ENCODE assay signal across 10 cellular contexts in the genomic region with DNA sequence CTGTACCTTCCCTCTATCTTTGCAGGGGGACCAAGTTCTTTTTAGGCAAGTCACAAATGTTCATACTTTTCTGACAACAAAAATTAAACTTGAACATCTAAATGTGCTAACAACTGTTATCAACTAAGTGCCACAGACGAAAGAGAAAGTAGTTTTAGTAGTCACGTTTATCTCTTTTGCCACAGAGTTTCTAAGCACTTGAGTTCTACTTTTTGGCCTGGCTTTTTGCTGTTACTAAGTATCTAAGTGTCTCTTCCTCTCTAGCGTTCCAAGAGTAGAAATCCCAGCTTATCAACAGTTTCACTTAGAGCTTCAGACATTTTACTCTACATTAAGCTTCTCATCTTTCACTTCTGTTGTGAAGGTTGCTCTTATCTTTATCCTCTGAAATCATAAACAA. TPM values are rescaled to one million over a fixed set of nuclear protein-coding genes. Genes with fewer than 3 reads are reported as not detected.
A peak's percentile ranks its signal among the peaks of the same experiment; 100 is the strongest.
DNase-seq lines count a peak whose midpoint lies in the region; ATAC-seq and TF ChIP-seq lines count a peak whose summit lies in the region.
"Had no signal": no experiment of that assay in that cellular context is flagged by ENCODE, and none has a peak within 500 bp of the region (broad histone marks: within the 10 kb centered on the region; RNA-seq: fewer than 3 reads in every experiment).

No MANE protein-coding gene starts in this region.

- no peaks in the 10 kb centered on the region for H3K27me3 Mint-ChIP-seq in activated T-cell treated with anti-CD3 and anti-CD28 coated beads, Interleukin-2, amount 50 U/mL, for 4 hours (ENCODE audit: low read depth)
- H3K27me3 Mint-ChIP-seq in Calu3 (ENCODE audit: unreplicated experiment), result no peaks in the 10 kb centered on the region

- peak overlapping the region; percentile 1 for H3K4me3 Mint-ChIP-seq in activated T-cell treated with anti-CD3 and anti-CD28 coated beads, Interleukin-2, amount 50 U/mL, for 4 hours
- no peak overlapping the region for H3K4me3 Mint-ChIP-seq in Calu3 (ENCODE audit: low read depth, unreplicated experiment)

- no peak overlapping the region for H2AFZ ChIP-seq in smooth muscle cell (ENCODE audit: low read depth)

- H3K36me3 Mint-ChIP-seq in activated T-cell treated with anti-CD3 and anti-CD28 coated beads, Interleukin-2, amount 50 U/mL, for 4 hours (ENCODE audit: insufficient read depth), result peaks cover 14% of the 10 kb centered on the region
- no peaks in the 10 kb centered on the region for H3K36me3 Mint-ChIP-seq in Calu3 (ENCODE audit: insufficient read depth, unreplicated experiment)

- H3K4me1 Mint-ChIP-seq in activated T-cell treated with anti-CD3 and anti-CD28 coated beads, Interleukin-2, amount 50 U/mL, for 4 hours (ENCODE audit: low read depth), result peaks cover 37% of the 10 kb centered on the region
- no peaks in the 10 kb centered on the region for H3K4me1 Mint-ChIP-seq in Calu3 (ENCODE audit: low read depth, unreplicated experiment)

- H3K4me2 ChIP-seq in smooth muscle cell, result peak overlapping the region; percentile 12

- H3K79me2 ChIP-seq in smooth muscle cell (ENCODE audit: low read depth), result peaks cover 95% of the 10 kb centered on the region

- H3K27me3 ChIP-seq in SJSA1 (replicated peaks), result no peaks in the 10 kb centered on the region
- no peaks in the 10 kb centered on the region for H3K27me3 ChIP-seq in smooth muscle cell (ENCODE audit: low read depth)

- 36% methylated on average over 3 of the region's 3 CpGs for WGBS in smooth muscle cell (ENCODE audit: low lambda C conversion rate)

- CTCF ChIA-PET in Calu3 (lab: Charles Lee), result interaction anchor here (0.6 kb wide), 1 partner anchor 128 kb away, joined by 4 read pairs; no protein-coding TSS in a partner anchor

- H3K27ac ChIP-seq in SJSA1 (0 out of 2 replicates have a peak overlapping the region, but pooled peaks have one; percentile 1), smooth muscle cell (ENCODE audit: low read depth) (peak overlapping the region; percentile 1)

- no peak for TF ChIP-seq CTCF in smooth muscle cell (IDR thresholded peaks at IDR 0.05; ENCODE audit: borderline replicate concordance, insufficient read depth, poor library complexity, severe bottlenecking)
- TF ChIP-seq CTCF in Calu3 (IDR thresholded peaks at IDR 0.05; ENCODE audit: unreplicated experiment), result no peak

- H3K9me3 Mint-ChIP-seq in activated T-cell treated with anti-CD3 and anti-CD28 coated beads, Interleukin-2, amount 50 U/mL, for 4 hours, result no peaks in the 10 kb centered on the region
- H3K9me3 Mint-ChIP-seq in Calu3 (ENCODE audit: low read depth, unreplicated experiment), result no peaks in the 10 kb centered on the region

- no TSS peak for BruUV-seq in Calu3 (replicated peaks; lab: Mats Ljungman, UMichigan)

- no peak for TF ChIP-seq POLR2A in erythroblast (IDR thresholded peaks at IDR 0.05; ENCODE audit: low read length)

- no peak overlapping the region for H3K4me3 ChIP-seq in SJSA1
- no peak overlapping the region for H3K4me3 ChIP-seq in smooth muscle cell

- H3F3A ChIP-seq in smooth muscle cell (ENCODE audit: low read depth), result no peaks in the 10 kb centered on the region

- no peak overlapping the region for H3K27ac Mint-ChIP-seq in Calu3 (ENCODE audit: unreplicated experiment)

- H3K4me1 ChIP-seq in SJSA1 (replicated peaks), result no peaks in the 10 kb centered on the region
- H3K4me1 ChIP-seq in smooth muscle cell (ENCODE audit: low read depth), result no peaks in the 10 kb centered on the region

- ATAC-seq in activated T-cell treated with anti-CD3 and anti-CD28 coated beads, Interleukin-2, amount 50 U/mL, for 4 hours, result peak; percentile 46 to 69

- no peak for DNase-seq in activated T-cell treated with anti-CD3 and anti-CD28 coated beads, Interleukin-2, amount 50 U/mL, for 4 hours
- no peak for DNase-seq in activated T-cell treated with anti-CD3 and anti-CD28 coated beads, Interleukin-2, amount 50 U/mL, for 1 hour
- DNase-seq in SJSA1 (ENCODE audit: low read depth in 1 of 2, low spot score in 2 of 2) (no peak), erythroblast (lab: John Stamatoyannopoulos, UW) (peak; percentile 70 to 81), smooth muscle cell (lab: John Stamatoyannopoulos, UW; ENCODE audit: unreplicated experiment) (no peak), T1000 (lab: John Stamatoyannopoulos, UW) (no peak), Calu3 (no peak)
- no peak for DNase-seq in stimulated activated CD4-positive, alpha-beta T cell treated with anti-CD3 and anti-CD28 coated beads, Interleukin-12 subunit alpha, Interleukin-12 subunit beta, amount 100 ng/mL, for 4 hours
- DNase-seq: midbrain, NCI-H1436 treated with DMSO at 0.1 percent for 48 hours had no signal

- H3K36me3 ChIP-seq in SJSA1 (0 out of 2 replicates have a peak, but pooled peaks cover 6% of the 10 kb centered on the region), smooth muscle cell (ENCODE audit: low read depth) (no peaks in the 10 kb centered on the region)

- intact Hi-C loops in Calu3 (cut with micrococcal nuclease; ENCODE audit: unreplicated experiment), result no loop called here

- H3K9me3 ChIP-seq in SJSA1 (replicated peaks) (no peaks in the 10 kb centered on the region), smooth muscle cell (replicated peaks; ENCODE audit: low read depth) (no peaks in the 10 kb centered on the region)

- H3K9ac ChIP-seq in smooth muscle cell (ENCODE audit: low read depth), result no peak overlapping the region

- H4K20me1 ChIP-seq in smooth muscle cell (ENCODE audit: low read depth), result peaks cover 96% of the 10 kb centered on the region

RNA-seq across cellular contexts. Expression of a gene that starts 34.3 kb away (rescaled TPM):
- total RNA-seq in activated T-cell treated with anti-CD3 and anti-CD28 coated beads, Interleukin-2, amount 50 U/mL, for 4 hours, result 10 to 100 TPM; 57.3 to 58.3 (median 57.7) TPM
- 3.7 and 4.6 TPM in 2 replicates for total RNA-seq in SJSA1 (2014; rRNA removed; shearing (Covaris generic))
- total RNA-seq in smooth muscle cell (13.2 and 24.9 TPM in 2 replicates), Calu3 (2022) (58.3 and 62.5 TPM in 2 replicates)
- polyA plus RNA-seq in smooth muscle cell, result 7.8 and 10.0 TPM in 2 replicates

RNA-seq across cellular contexts. Expression of a gene that starts 58.0 kb away (rescaled TPM):
- 100 to 1,000 TPM; 110 to 117 (median 115) TPM for total RNA-seq in activated T-cell treated with anti-CD3 and anti-CD28 coated beads, Interleukin-2, amount 50 U/mL, for 4 hours
- 3.9 and 12.6 TPM in 2 replicates for total RNA-seq in SJSA1 (2014; rRNA removed; shearing (Covaris generic))
- total RNA-seq in smooth muscle cell, result 6.4 and 9.7 TPM in 2 replicates
- 16.3 and 21.1 TPM in 2 replicates for polyA plus RNA-seq in smooth muscle cell
- 89.0 and 90.0 TPM in 2 replicates for total RNA-seq in Calu3 (2022)

Comparison
In these comparisons a context has a peak if more than half of its experiments do, and no peak if none do; other contexts are left out.
1. DNase-seq: peak in erythroblast (2 of 2); none in activated T-cell treated with anti-CD3 and anti-CD28 coated beads, Interleukin-2, amount 50 U/mL, for 4 hours (single experiment), activated T-cell treated with anti-CD3 and anti-CD28 coated beads, Interleukin-2, amount 50 U/mL, for 1 hour (single experiment), SJSA1 (0 of 2), smooth muscle cell (single experiment), stimulated activated CD4-positive, alpha-beta T cell treated with anti-CD3 and anti-CD28 coated beads, Interleukin-12 subunit alpha, Interleukin-12 subunit beta, amount 100 ng/mL, for 4 hours (single experiment), T1000 (single experiment) and Calu3 (single experiment).